ENCODE assay signal across 26 cellular contexts in genomic region chr3:23146163-23146562, GRCh38.
"Had no signal": no experiment of that assay in that cellular context is flagged by ENCODE, and none has a peak within 500 bp of the region (broad histone marks: within the 10 kb centered on the region; RNA-seq: fewer than 3 reads in every experiment).

No MANE protein-coding gene starts in this region.

- H3K4me3 ChIP-seq: colonic mucosa, esophagus squamous epithelium, gastrocnemius medialis, heart right ventricle, left lung, lower lobe of right lung, mucosa of descending colon had no signal

- H3K27me3 ChIP-seq: colonic mucosa, esophagus squamous epithelium, gastrocnemius medialis, heart right ventricle, left lung had no signal

- H3K36me3 ChIP-seq: colonic mucosa, esophagus squamous epithelium, gastrocnemius medialis, heart right ventricle, left lung, lower lobe of right lung had no signal

- H3K4me1 ChIP-seq: colonic mucosa, esophagus squamous epithelium, gastrocnemius medialis, heart right ventricle, left lung, lower lobe of right lung had no signal

- DNase-seq: colonic mucosa; cortex of kidney; effector CD8-positive, alpha-beta T cell; effector memory CD8-positive, alpha-beta T cell; endodermal cell; erythroblast; esophagus squamous epithelium; foreskin fibroblast; foreskin melanocyte; gastrocnemius medialis; glutamatergic neuron; head of caudate nucleus; heart right ventricle; hippocampal formation; left cardiac atrium; left lung; left ventricle myocardium superior; lower lobe of right lung; mesenchymal stem cell; mucosa of descending colon; naive B cell had no signal

- ATAC-seq: effector memory CD8-positive, alpha-beta T cell; esophagus mucosa; gastrocnemius medialis; heart right ventricle; left cardiac atrium; left lung; left ventricle myocardium superior; lower lobe of right lung; mucosa of descending colon had no signal

- FAIRE-seq: endometrium, islet of Langerhans, keratinocyte had no signal

- H3K9me3 ChIP-seq: colonic mucosa, esophagus squamous epithelium, gastrocnemius medialis, heart right ventricle, left lung, lower lobe of right lung, mucosa of descending colon had no signal

- H3K27ac ChIP-seq: colonic mucosa, epithelial cell of prostate, esophagus squamous epithelium, gastrocnemius medialis, heart right ventricle, left lung, lower lobe of right lung had no signal
